In the genomic region with DNA sequence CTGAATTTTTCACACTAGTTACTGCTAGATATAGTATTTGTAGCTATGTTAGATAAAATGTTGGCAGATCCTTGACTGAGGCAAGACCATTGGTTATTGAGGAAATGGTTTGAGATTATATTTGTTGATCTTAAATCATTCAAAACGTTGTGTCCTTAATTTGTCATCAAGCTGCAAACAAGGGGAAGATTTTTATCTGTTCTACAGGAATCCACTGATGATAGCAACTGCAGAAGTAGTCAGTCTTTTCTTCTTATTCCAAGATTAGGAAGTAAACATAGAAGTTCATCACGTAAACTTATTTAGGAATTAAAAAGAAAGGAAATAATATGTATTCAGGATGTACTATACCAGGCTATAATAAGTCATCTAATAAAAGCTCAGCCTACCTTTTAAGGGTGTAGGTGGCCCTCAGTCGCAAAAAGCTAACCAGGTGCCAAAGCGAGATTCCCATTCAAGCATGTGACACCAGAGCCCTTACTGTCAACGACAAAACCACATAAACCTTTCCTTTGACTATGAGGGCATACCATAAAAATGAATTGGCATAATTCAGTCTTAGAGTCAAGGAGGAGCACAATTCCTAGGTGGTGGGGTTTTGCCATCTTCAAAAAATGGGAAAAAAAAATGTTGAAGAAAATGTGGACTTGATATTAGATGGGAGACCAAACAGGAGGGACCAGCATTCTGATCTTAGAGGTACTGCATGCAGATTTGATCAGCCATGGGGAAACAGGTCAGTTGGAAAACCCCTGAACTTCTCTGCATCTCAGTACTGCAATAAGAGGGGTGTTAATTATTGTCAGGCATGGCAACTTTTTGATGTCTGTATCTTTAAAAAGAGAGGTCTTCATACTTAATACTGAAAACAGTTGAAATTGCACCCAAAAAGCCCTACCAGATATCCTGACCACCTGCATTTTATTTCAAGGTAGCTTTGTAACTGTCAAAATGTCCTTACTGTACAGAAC, we compare ENCODE assay signal across 1 cellular context.
TF ChIP-seq lines count a peak whose summit lies in the region.

No MANE protein-coding gene starts in this region.

TF ChIP-seq in GM12878, 131 proteins besides CTCF, POLR2A, EP300 and RAD21 (continued from another document and continues in another):
- TF ChIP-seq PRDM15 (CRISPR knock-in tag; IDR thresholded peaks at IDR 0.05) (no peak), SUPT20H (IDR thresholded peaks at IDR 0.05; ENCODE audit: borderline replicate concordance, control insufficient read depth, low read depth, low read length) (no peak), MAX (IDR thresholded peaks at IDR 0.05; ENCODE audit: low read depth, low read length) (no peak), CEBPB (IDR thresholded peaks at IDR 0.05; ENCODE audit: borderline replicate concordance in 1 of 2, low read depth in 2 of 2, low read length in 2 of 2) (no peak), NRF1 (conservative IDR thresholded peaks at IDR 0.05; ENCODE audit: low read depth, low read length) (no peak), SMAD1 (IDR thresholded peaks at IDR 0.05; ENCODE audit: low read depth, partially characterized antibody) (no peak), FOS (IDR thresholded peaks at IDR 0.05; ENCODE audit: borderline replicate concordance, extremely low read depth, insufficient read length) (no peak), ETV6 (conservative IDR thresholded peaks at IDR 0.05 in 1 of 2, IDR thresholded peaks at IDR 0.05 in 1 of 2; ENCODE audit: borderline replicate concordance in 1 of 2, low read depth in 1 of 2) (no peak), RB1 (IDR thresholded peaks at IDR 0.05; ENCODE audit: borderline replicate concordance) (no peak), YBX1 (IDR thresholded peaks at IDR 0.05) (no peak), STAT3 (IDR thresholded peaks at IDR 0.05; ENCODE audit: low read depth, low read length) (no peak), RUNX3 (IDR thresholded peaks at IDR 0.05; ENCODE audit: low read length) (peak; percentile 69), HCFC1 (IDR thresholded peaks at IDR 0.05; ENCODE audit: low read length) (no peak), KDM1A (IDR thresholded peaks at IDR 0.05; ENCODE audit: borderline replicate concordance) (no peak), SMAD5 (IDR thresholded peaks at IDR 0.05; ENCODE audit: low read depth) (no peak), ZNF274 (IDR thresholded peaks at IDR 0.05; ENCODE audit: insufficient read depth, insufficient read length) (no peak), PAX8 (IDR thresholded peaks at IDR 0.05) (no peak), ZNF622 (IDR thresholded peaks at IDR 0.05) (no peak), TCF7 (IDR thresholded peaks at IDR 0.05; ENCODE audit: borderline replicate concordance) (no peak), E2F8 (IDR thresholded peaks at IDR 0.05; ENCODE audit: low read depth, partially characterized antibody) (no peak)
- TF ChIP-seq, protein P1, sequence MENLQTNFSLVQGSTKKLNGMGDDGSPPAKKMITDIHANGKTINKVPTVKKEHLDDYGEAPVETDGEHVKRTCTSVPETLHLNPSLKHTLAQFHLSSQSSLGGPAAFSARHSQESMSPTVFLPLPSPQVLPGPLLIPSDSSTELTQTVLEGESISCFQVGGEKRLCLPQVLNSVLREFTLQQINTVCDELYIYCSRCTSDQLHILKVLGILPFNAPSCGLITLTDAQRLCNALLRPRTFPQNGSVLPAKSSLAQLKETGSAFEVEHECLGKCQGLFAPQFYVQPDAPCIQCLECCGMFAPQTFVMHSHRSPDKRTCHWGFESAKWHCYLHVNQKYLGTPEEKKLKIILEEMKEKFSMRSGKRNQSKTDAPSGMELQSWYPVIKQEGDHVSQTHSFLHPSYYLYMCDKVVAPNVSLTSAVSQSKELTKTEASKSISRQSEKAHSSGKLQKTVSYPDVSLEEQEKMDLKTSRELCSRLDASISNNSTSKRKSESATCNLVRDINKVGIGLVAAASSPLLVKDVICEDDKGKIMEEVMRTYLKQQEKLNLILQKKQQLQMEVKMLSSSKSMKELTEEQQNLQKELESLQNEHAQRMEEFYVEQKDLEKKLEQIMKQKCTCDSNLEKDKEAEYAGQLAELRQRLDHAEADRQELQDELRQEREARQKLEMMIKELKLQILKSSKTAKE (IDR thresholded peaks at IDR 0.05; ENCODE audit: low read depth, poor library complexity, severe bottlenecking) = peak; percentile 46
- TF ChIP-seq, protein P2, sequence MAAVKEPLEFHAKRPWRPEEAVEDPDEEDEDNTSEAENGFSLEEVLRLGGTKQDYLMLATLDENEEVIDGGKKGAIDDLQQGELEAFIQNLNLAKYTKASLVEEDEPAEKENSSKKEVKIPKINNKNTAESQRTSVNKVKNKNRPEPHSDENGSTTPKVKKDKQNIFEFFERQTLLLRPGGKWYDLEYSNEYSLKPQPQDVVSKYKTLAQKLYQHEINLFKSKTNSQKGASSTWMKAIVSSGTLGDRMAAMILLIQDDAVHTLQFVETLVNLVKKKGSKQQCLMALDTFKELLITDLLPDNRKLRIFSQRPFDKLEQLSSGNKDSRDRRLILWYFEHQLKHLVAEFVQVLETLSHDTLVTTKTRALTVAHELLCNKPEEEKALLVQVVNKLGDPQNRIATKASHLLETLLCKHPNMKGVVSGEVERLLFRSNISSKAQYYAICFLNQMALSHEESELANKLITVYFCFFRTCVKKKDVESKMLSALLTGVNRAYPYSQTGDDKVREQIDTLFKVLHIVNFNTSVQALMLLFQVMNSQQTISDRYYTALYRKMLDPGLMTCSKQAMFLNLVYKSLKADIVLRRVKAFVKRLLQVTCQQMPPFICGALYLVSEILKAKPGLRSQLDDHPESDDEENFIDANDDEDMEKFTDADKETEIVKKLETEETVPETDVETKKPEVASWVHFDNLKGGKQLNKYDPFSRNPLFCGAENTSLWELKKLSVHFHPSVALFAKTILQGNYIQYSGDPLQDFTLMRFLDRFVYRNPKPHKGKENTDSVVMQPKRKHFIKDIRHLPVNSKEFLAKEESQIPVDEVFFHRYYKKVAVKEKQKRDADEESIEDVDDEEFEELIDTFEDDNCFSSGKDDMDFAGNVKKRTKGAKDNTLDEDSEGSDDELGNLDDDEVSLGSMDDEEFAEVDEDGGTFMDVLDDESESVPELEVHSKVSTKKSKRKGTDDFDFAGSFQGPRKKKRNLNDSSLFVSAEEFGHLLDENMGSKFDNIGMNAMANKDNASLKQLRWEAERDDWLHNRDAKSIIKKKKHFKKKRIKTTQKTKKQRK (IDR thresholded peaks at IDR 0.05; ENCODE audit: low read depth, low read length) = no peak
- TF ChIP-seq, protein P3, sequence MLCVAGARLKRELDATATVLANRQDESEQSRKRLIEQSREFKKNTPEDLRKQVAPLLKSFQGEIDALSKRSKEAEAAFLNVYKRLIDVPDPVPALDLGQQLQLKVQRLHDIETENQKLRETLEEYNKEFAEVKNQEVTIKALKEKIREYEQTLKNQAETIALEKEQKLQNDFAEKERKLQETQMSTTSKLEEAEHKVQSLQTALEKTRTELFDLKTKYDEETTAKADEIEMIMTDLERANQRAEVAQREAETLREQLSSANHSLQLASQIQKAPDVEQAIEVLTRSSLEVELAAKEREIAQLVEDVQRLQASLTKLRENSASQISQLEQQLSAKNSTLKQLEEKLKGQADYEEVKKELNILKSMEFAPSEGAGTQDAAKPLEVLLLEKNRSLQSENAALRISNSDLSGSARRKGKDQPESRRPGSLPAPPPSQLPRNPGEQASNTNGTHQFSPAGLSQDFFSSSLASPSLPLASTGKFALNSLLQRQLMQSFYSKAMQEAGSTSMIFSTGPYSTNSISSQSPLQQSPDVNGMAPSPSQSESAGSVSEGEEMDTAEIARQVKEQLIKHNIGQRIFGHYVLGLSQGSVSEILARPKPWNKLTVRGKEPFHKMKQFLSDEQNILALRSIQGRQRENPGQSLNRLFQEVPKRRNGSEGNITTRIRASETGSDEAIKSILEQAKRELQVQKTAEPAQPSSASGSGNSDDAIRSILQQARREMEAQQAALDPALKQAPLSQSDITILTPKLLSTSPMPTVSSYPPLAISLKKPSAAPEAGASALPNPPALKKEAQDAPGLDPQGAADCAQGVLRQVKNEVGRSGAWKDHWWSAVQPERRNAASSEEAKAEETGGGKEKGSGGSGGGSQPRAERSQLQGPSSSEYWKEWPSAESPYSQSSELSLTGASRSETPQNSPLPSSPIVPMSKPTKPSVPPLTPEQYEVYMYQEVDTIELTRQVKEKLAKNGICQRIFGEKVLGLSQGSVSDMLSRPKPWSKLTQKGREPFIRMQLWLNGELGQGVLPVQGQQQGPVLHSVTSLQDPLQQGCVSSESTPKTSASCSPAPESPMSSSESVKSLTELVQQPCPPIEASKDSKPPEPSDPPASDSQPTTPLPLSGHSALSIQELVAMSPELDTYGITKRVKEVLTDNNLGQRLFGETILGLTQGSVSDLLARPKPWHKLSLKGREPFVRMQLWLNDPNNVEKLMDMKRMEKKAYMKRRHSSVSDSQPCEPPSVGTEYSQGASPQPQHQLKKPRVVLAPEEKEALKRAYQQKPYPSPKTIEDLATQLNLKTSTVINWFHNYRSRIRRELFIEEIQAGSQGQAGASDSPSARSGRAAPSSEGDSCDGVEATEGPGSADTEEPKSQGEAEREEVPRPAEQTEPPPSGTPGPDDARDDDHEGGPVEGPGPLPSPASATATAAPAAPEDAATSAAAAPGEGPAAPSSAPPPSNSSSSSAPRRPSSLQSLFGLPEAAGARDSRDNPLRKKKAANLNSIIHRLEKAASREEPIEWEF (IDR thresholded peaks at IDR 0.05; ENCODE audit: insufficient replicate concordance, low read depth, low read length) = no peak
- TF ChIP-seq, protein P4, sequence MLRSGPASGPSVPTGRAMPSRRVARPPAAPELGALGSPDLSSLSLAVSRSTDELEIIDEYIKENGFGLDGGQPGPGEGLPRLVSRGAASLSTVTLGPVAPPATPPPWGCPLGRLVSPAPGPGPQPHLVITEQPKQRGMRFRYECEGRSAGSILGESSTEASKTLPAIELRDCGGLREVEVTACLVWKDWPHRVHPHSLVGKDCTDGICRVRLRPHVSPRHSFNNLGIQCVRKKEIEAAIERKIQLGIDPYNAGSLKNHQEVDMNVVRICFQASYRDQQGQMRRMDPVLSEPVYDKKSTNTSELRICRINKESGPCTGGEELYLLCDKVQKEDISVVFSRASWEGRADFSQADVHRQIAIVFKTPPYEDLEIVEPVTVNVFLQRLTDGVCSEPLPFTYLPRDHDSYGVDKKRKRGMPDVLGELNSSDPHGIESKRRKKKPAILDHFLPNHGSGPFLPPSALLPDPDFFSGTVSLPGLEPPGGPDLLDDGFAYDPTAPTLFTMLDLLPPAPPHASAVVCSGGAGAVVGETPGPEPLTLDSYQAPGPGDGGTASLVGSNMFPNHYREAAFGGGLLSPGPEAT (IDR thresholded peaks at IDR 0.05; ENCODE audit: low read depth) = peak; percentile 85
